ENCODE assay signal across 23 cellular contexts in the genomic region with DNA sequence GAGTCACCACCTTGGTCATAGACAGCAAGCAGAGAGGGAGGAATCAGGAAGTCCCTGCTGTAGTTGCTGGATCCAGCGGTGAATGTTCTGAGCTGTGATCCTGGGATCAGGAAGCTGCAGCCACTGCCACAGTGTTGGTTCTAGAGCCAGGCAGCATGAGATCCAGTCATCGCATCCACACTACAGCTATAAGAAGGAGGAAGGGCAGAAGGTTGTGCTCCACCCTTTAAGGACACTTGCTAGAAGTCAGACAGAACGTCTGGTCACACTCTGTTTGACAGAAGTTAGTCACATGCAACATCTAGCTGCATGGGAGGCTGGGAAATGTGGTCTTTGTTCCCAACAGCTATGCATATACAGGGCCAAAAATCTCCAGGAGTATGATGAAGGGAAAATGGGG.
A peak's percentile ranks its signal among the peaks of the same experiment; 100 is the strongest.
DNase-seq lines count a peak whose midpoint lies in the region; ATAC-seq, FAIRE-seq and TF ChIP-seq lines count a peak whose summit lies in the region.
"Had no signal": no experiment of that assay in that cellular context is flagged by ENCODE, and none has a peak within 500 bp of the region (broad histone marks: within the 10 kb centered on the region; RNA-seq: fewer than 3 reads in every experiment).

No MANE protein-coding gene starts in this region.

- intact Hi-C loops in cardiac septum (cut with DNase I) = no loop called here
- intact Hi-C loops in left lung (cut with DNase I) = loop anchor here in 1 of 2 donors (5.0 kb wide), 1 partner anchor 175 kb away; no protein-coding TSS in a partner anchor
- intact Hi-C loops in upper lobe of right lung (cut with DNase I) = no loop called here

- no peaks in the 10 kb centered on the region for H3K27me3 ChIP-seq in right atrium auricular region
- no peaks in the 10 kb centered on the region for H3K27me3 ChIP-seq in left lung
- H3K27me3 ChIP-seq in upper lobe of right lung = no peaks in the 10 kb centered on the region
- H3K27me3 ChIP-seq: gastrocnemius medialis, vagina had no signal

- H3K4me1 ChIP-seq in right atrium auricular region = peaks cover 0 to 11% of the 10 kb centered on the region in 2 donors
- peaks cover 4 to 35% of the 10 kb centered on the region in 2 donors for H3K4me1 ChIP-seq in left lung
- H3K4me1 ChIP-seq in upper lobe of right lung = peaks cover 20% of the 10 kb centered on the region

- H3K4me3 ChIP-seq in right atrium auricular region (no peak overlapping the region), left lung (no peak overlapping the region), upper lobe of right lung (no peak overlapping the region)
- H3K4me3 ChIP-seq: gastrocnemius medialis, lower lobe of right lung, skin epidermis, vagina had no signal

- no peak for FAIRE-seq in RCC 7860 (lab: Jason Lieb, UNC)

- H3K27ac ChIP-seq in right atrium auricular region (no peak overlapping the region), left lung (no peak overlapping the region), upper lobe of right lung (no peak overlapping the region)
- H3K27ac ChIP-seq: gastrocnemius medialis, lower lobe of right lung, skin epidermis, vagina had no signal

- TF ChIP-seq CTCF in right atrium auricular region (IDR thresholded peaks at IDR 0.05) (no peak), left lung (IDR thresholded peaks at IDR 0.05) (no peak), upper lobe of right lung (IDR thresholded peaks at IDR 0.05) (no peak)

- H3K9me3 ChIP-seq in right atrium auricular region = peaks cover 0 to 15% of the 10 kb centered on the region in 2 donors
- H3K9me3 ChIP-seq in left lung = peaks cover 4 to 10% of the 10 kb centered on the region in 2 donors
- H3K9me3 ChIP-seq in upper lobe of right lung = peaks cover 7% of the 10 kb centered on the region

- peak; percentile 19 for ATAC-seq in left lung
- peak; percentile 62 for ATAC-seq in upper lobe of right lung
- ATAC-seq: gastrocnemius medialis, SK-N-SH treated with all-trans-retinoic acid at 6 μM for 48 hours had no signal

- DNase-seq in right atrium auricular region (ENCODE audit: low spot score) (peak; percentile 56), cardiac septum (ENCODE audit: low spot score) (no peak), RCC 7860 (ENCODE audit: low spot score) (peak; percentile 24), left lung (no peak), upper lobe of right lung (no peak), NCI-H2171 (lab: John Stamatoyannopoulos, UW) (no peak), HK-2 (ENCODE audit: unreplicated experiment) (no peak)
- no peak for DNase-seq in stimulated activated CD4-positive, alpha-beta T cell treated with anti-CD3 and anti-CD28 coated beads, Interleukin-1b, Interleukin-23, amount 100 ng/mL, for 48 hours
- DNase-seq: activated CD4-positive, alpha-beta T cell treated with anti-CD3 and anti-CD28 coated beads, Interleukin-2, amount 50 U/mL, for 4 hours; activated CD8-positive, alpha-beta memory T cell treated with anti-CD3 and anti-CD28 coated beads, Interleukin-2, amount 50 U/mL, for 4 hours; activated effector memory CD4-positive, alpha-beta T cell treated with anti-CD3 and anti-CD28 coated beads, Interleukin-2, amount 50 U/mL, for 16 hours; Calu3; effector CD4-positive, alpha-beta T cell; gastrocnemius medialis; H9; lower lobe of right lung; NCI-H1105 treated with DMSO at 0.1 percent for 48 hours; NCI-H446; NCI-H82; T-helper 9 cell had no signal

- no peaks in the 10 kb centered on the region for H3K36me3 ChIP-seq in right atrium auricular region
- peaks cover 0 to 27% of the 10 kb centered on the region in 2 donors for H3K36me3 ChIP-seq in left lung
- H3K36me3 ChIP-seq in upper lobe of right lung = no peaks in the 10 kb centered on the region
- H3K36me3 ChIP-seq: gastrocnemius medialis, vagina had no signal

Comparison
In these comparisons a context has a peak if more than half of its experiments do, and no peak if none do; other contexts are left out.
1. DNase-seq: peak in right atrium auricular region (single experiment) and RCC 7860 (single experiment); none in cardiac septum (single experiment), left lung (0 of 2), upper lobe of right lung (single experiment), NCI-H2171 (single experiment), stimulated activated CD4-positive, alpha-beta T cell treated with anti-CD3 and anti-CD28 coated beads, Interleukin-1b, Interleukin-23, amount 100 ng/mL, for 48 hours (single experiment) and HK-2 (single experiment).